8 cellular contexts compared by ENCODE assay signal in genomic region chr1:172089768-172090510, GRCh38.
A peak's percentile ranks its signal among the peaks of the same experiment; 100 is the strongest.
DNase-seq lines count a peak whose midpoint lies in the region; ATAC-seq and TF ChIP-seq lines count a peak whose summit lies in the region.

No MANE protein-coding gene starts in this region.

- H3K4me1 Mint-ChIP-seq in naive B cell = peaks cover 5 to 9% (median 7%) of the 10 kb centered on the region in 3 donors

- H3K9me3 Mint-ChIP-seq in naive B cell = no peaks in the 10 kb centered on the region

- peak; percentile 69 for TF ChIP-seq CTCF in GM12874 (IDR thresholded peaks at IDR 0.05; ENCODE audit: insufficient read depth, low read depth, low read length)
- peak; percentile 98 for TF ChIP-seq CTCF in LNCAP (IDR thresholded peaks at IDR 0.05)
- peak; percentile 60 for TF ChIP-seq CTCF in thoracic aorta (IDR thresholded peaks at IDR 0.05)

- no peak overlapping the region for H3K4me3 ChIP-seq in thoracic aorta

- no peaks in the 10 kb centered on the region for H3K9me3 ChIP-seq in thoracic aorta

- peak overlapping the region in 1 of 6 donors; percentile 12 for H3K27ac Mint-ChIP-seq in naive B cell

- no peak overlapping the region for H3K27ac ChIP-seq in thoracic aorta

- no peaks in the 10 kb centered on the region for H3K27me3 ChIP-seq in thoracic aorta (replicated peaks; ENCODE audit: insufficient read depth)

- peak; percentile 83 to 90 for ATAC-seq in naive B cell (ENCODE audit: low read depth in 2 of 2)
- no peak for ATAC-seq in thoracic aorta (ENCODE audit: insufficient number of reproducible peaks, low FRiP score, low read depth)
- ATAC-seq in HG02571 (IDR thresholded peaks at IDR 0.05; ENCODE audit: unreplicated experiment) = no peak

- no peaks in the 10 kb centered on the region for H3K36me3 ChIP-seq in thoracic aorta

- H3K4me3 Mint-ChIP-seq in naive B cell = peak overlapping the region in 2 of 8 donors; percentile 22 to 23

- no peaks in the 10 kb centered on the region for H3K36me3 Mint-ChIP-seq in naive B cell

- peaks cover 0 to 5% of the 10 kb centered on the region in 2 donors for H3K4me1 ChIP-seq in thoracic aorta (ENCODE audit: control insufficient read depth in 1 of 2, low read depth in 2 of 2)

- DNase-seq in activated CD4-positive, alpha-beta T cell treated with anti-CD3 and anti-CD28 coated beads, Interleukin-2, amount 50 U/mL, for 4 hours = peak; percentile 54 to 59
- DNase-seq in effector CD8-positive, alpha-beta T cell (lab: John Stamatoyannopoulos, UW) = peak; percentile 5
- peak; percentile 48 for DNase-seq in naive B cell
- no peak for DNase-seq in thoracic aorta (ENCODE audit: low spot score)
- DNase-seq in SKM-1 treated with dmso at 0.1 percent for 144 hours (lab: John Stamatoyannopoulos, UW; ENCODE audit: unreplicated experiment) = no peak

- H3K27me3 Mint-ChIP-seq in naive B cell = peaks cover 0 to 7% (median 5%) of the 10 kb centered on the region in 3 donors

Comparison
In these comparisons a context has a peak if more than half of its experiments do, and no peak if none do; other contexts are left out.
1. DNase-seq: peak in activated CD4-positive, alpha-beta T cell treated with anti-CD3 and anti-CD28 coated beads, Interleukin-2, amount 50 U/mL, for 4 hours (2 of 2), effector CD8-positive, alpha-beta T cell (single experiment) and naive B cell (single experiment); none in thoracic aorta (single experiment) and SKM-1 treated with dmso at 0.1 percent for 144 hours (single experiment).
2. ATAC-seq: peak in naive B cell (2 of 2); none in thoracic aorta (single experiment) and HG02571 (single experiment).
3. Peak in every context shown above with its lines, with median percentiles within 50 percentile points of each other: CTCF ChIP-seq.